Comparison of ENCODE assay signal across 1 cellular context in genomic region chr9:126612329-126612812, GRCh38.
TF ChIP-seq lines count a peak whose summit lies in the region.

No MANE protein-coding gene starts in this region.

TF ChIP-seq in HepG2, 621 proteins besides CTCF, POLR2A, EP300 and RAD21:
- TF ChIP-seq EZH2 (conservative IDR thresholded peaks at IDR 0.05; ENCODE audit: low read depth, low read length) (peak; percentile 98; the same call in 1 of the 2 replicates), ZNF33A (CRISPR knock-in tag; IDR thresholded peaks at IDR 0.05; ENCODE audit: borderline replicate concordance) (no peak), PHF5A (CRISPR knock-in tag; IDR thresholded peaks at IDR 0.05; ENCODE audit: low read depth, unreplicated experiment) (no peak), ZNF496 (CRISPR knock-in tag; IDR thresholded peaks at IDR 0.05; ENCODE audit: insufficient replicate concordance) (no peak)
TF ChIP-seq in HepG2: peak in this region for 1.
